ENCODE assay signal across 9 cellular contexts in genomic region chr6:90197854-90198496, GRCh38.
A peak's percentile ranks its signal among the peaks of the same experiment; 100 is the strongest.
DNase-seq lines count a peak whose midpoint lies in the region; ATAC-seq and TF ChIP-seq lines count a peak whose summit lies in the region.
"Had no signal": no experiment of that assay in that cellular context is flagged by ENCODE, and none has a peak within 500 bp of the region (broad histone marks: within the 10 kb centered on the region; RNA-seq: fewer than 3 reads in every experiment).

No MANE protein-coding gene starts in this region.

- peak; percentile 52 for ATAC-seq in Right ventricle myocardium superior (ENCODE audit: poor library complexity)
- ATAC-seq in GM19324 (IDR thresholded peaks at IDR 0.05; ENCODE audit: low FRiP score, unreplicated experiment): no peak
- no peak for ATAC-seq in HG03196 (IDR thresholded peaks at IDR 0.05; ENCODE audit: unreplicated experiment)
- ATAC-seq: Panc1 had no signal

- H3K4me1 ChIP-seq in thyroid gland: peaks cover 0 to 5% of the 10 kb centered on the region in 2 donors

- TF ChIP-seq CTCF in fibroblast of the aortic adventitia (IDR thresholded peaks at IDR 0.05; ENCODE audit: insufficient read depth, low read length) (no peak), thyroid gland (IDR thresholded peaks at IDR 0.05) (no peak)

- no peak overlapping the region for H3K4me3 ChIP-seq in fibroblast of the aortic adventitia (ENCODE audit: low read depth, low read length)
- H3K4me3 ChIP-seq in thyroid gland (replicated peaks in 1 of 3): no peak overlapping the region

- H3K27me3 ChIP-seq in thyroid gland: no peaks in the 10 kb centered on the region

- H3K36me3 ChIP-seq in thyroid gland: no peaks in the 10 kb centered on the region

- 73% methylated on average over 8 of the region's 8 CpGs for WGBS in thyroid gland, 2 donors

- H3K27ac ChIP-seq in thyroid gland: no peak overlapping the region

- intact Hi-C loops in Right ventricle myocardium superior (cut with DNase I): no loop called here
- intact Hi-C loops in cardiac septum (cut with DNase I): no loop called here
- intact Hi-C loops in thyroid gland (cut with DNase I): no loop called here

- H3K9me3 ChIP-seq in thyroid gland: no peaks in the 10 kb centered on the region

- TF ChIP-seq POLR2A in thyroid gland (IDR thresholded peaks at IDR 0.05): no peak

- DNase-seq in Right ventricle myocardium superior (no peak), cardiac septum (ENCODE audit: low spot score) (no peak), OCI-M1 (lab: John Stamatoyannopoulos, UW) (peak; percentile 56), fibroblast of the aortic adventitia (ENCODE audit: low read depth) (peak; percentile 80), thyroid gland (peak; percentile 27 to 43), NCI-H446 treated with DMSO at 0.1 percent for 48 hours (lab: John Stamatoyannopoulos, UW) (no peak)

Comparison
In these comparisons a context has a peak if more than half of its experiments do, and no peak if none do; other contexts are left out.
1. DNase-seq: peak in OCI-M1 (single experiment), fibroblast of the aortic adventitia (single experiment) and thyroid gland (2 of 2); none in Right ventricle myocardium superior (single experiment), cardiac septum (single experiment) and NCI-H446 treated with DMSO at 0.1 percent for 48 hours (single experiment).